In genomic region chr2:178502751-178503150, GRCh38 we compare ENCODE assay signal across 25 cellular contexts.
"Had no signal": no experiment of that assay in that cellular context is flagged by ENCODE, and none has a peak within 500 bp of the region (broad histone marks: within the 10 kb centered on the region; RNA-seq: fewer than 3 reads in every experiment).

No MANE protein-coding gene starts in this region.

- H3K4me1 ChIP-seq: colonic mucosa, esophagus squamous epithelium, left lung had no signal

- DNase-seq: colonic mucosa; cortex of kidney; effector CD8-positive, alpha-beta T cell; effector memory CD8-positive, alpha-beta T cell; endodermal cell; erythroblast; esophagus squamous epithelium; foreskin fibroblast; foreskin melanocyte; gastrocnemius medialis; glutamatergic neuron; head of caudate nucleus; heart right ventricle; hippocampal formation; left cardiac atrium; left lung; left ventricle myocardium superior; lower lobe of right lung; mesenchymal stem cell; mucosa of descending colon; naive B cell had no signal

- H3K9me3 ChIP-seq: colonic mucosa, esophagus squamous epithelium, gastrocnemius medialis, heart right ventricle, left lung, lower lobe of right lung, mucosa of descending colon had no signal

- H3K27ac ChIP-seq: colonic mucosa, epithelial cell of prostate, esophagus squamous epithelium, gastrocnemius medialis, heart right ventricle, left lung, lower lobe of right lung had no signal

- H3K36me3 ChIP-seq: colonic mucosa had no signal

- H3K27me3 ChIP-seq: colonic mucosa, esophagus squamous epithelium, gastrocnemius medialis, heart right ventricle, left lung had no signal

- ATAC-seq: effector memory CD8-positive, alpha-beta T cell; esophagus mucosa; gastrocnemius medialis; heart right ventricle; left cardiac atrium; left lung; left ventricle myocardium superior; lower lobe of right lung; mucosa of descending colon had no signal

- FAIRE-seq: endometrium, islet of Langerhans had no signal

- H3K4me3 ChIP-seq: colonic mucosa, esophagus squamous epithelium, gastrocnemius medialis, heart right ventricle, left lung, lower lobe of right lung, mucosa of descending colon had no signal
